ENCODE assay signal across 2 cellular contexts in the genomic region with DNA sequence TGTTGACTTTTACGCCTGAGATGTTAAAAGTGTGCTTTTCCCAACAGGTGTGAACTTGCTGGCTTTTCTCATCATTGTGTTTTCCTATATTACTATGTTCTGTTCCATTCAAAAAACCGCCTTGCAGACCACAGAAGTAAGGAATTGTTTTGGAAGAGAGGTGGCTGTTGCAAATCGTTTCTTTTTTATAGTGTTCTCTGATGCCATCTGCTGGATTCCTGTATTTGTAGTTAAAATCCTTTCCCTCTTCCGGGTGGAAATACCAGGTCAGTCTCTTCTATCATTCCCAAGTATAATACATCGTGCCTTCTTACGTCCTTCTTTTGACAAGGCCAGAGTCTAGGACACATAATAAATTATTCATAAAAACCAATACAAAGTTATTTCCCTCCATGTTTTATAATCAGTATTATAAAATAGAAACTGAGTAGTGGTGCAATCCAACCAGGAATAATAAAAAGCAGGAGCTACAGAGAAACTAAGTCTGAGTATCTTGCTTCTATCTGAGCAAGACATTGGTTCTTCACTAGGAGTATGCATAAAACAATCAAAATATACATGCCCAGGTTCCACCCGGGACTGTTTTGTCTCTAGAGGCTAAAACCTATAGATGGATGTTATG.
TF ChIP-seq lines count a peak whose summit lies in the region.

No MANE protein-coding gene starts in this region.

TF ChIP-seq in A549, 52 proteins besides CTCF, POLR2A, EP300 and RAD21 (continued from another document):
- TF ChIP-seq, protein P1, sequence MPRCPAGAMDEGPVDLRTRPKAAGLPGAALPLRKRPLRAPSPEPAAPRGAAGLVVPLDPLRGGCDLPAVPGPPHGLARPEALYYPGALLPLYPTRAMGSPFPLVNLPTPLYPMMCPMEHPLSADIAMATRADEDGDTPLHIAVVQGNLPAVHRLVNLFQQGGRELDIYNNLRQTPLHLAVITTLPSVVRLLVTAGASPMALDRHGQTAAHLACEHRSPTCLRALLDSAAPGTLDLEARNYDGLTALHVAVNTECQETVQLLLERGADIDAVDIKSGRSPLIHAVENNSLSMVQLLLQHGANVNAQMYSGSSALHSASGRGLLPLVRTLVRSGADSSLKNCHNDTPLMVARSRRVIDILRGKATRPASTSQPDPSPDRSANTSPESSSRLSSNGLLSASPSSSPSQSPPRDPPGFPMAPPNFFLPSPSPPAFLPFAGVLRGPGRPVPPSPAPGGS (IDR thresholded peaks at IDR 0.05): no peak
- TF ChIP-seq TFCP2L1 (CRISPR knock-in tag; IDR thresholded peaks at IDR 0.05): no peak
- TF ChIP-seq, protein P2, sequence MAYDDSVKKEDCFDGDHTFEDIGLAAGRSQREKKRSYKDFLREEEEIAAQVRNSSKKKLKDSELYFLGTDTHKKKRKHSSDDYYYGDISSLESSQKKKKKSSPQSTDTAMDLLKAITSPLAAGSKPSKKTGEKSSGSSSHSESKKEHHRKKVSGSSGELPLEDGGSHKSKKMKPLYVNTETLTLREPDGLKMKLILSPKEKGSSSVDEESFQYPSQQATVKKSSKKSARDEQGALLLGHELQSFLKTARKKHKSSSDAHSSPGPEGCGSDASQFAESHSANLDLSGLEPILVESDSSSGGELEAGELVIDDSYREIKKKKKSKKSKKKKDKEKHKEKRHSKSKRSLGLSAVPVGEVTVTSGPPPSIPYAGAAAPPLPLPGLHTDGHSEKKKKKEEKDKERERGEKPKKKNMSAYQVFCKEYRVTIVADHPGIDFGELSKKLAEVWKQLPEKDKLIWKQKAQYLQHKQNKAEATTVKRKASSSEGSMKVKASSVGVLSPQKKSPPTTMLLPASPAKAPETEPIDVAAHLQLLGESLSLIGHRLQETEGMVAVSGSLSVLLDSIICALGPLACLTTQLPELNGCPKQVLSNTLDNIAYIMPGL (CRISPR knock-in tag; IDR thresholded peaks at IDR 0.05; ENCODE audit: borderline replicate concordance): no peak
- TF ChIP-seq MAFK (IDR thresholded peaks at IDR 0.05; ENCODE audit: partially characterized antibody): no peak
- no peak for TF ChIP-seq ZSCAN20 (CRISPR knock-in tag; IDR thresholded peaks at IDR 0.05)
- TF ChIP-seq NFE2L2 (conservative IDR thresholded peaks at IDR 0.05; ENCODE audit: low read length): no peak
- TF ChIP-seq HEYL (CRISPR knock-in tag; IDR thresholded peaks at IDR 0.05): no peak

TF ChIP-seq in HEK293, 187 proteins besides CTCF, POLR2A, EP300 and RAD21 (continued from another document):
- peak; percentile 54 for TF ChIP-seq PRDM10 (tag by site-specific recombination; IDR thresholded peaks at IDR 0.05)
